Comparison of ENCODE assay signal across 22 cellular contexts in genomic region chr1:6325482-6325881, GRCh38.
"Had no signal": no experiment of that assay in that cellular context is flagged by ENCODE, and none has a peak within 500 bp of the region (broad histone marks: within the 10 kb centered on the region; RNA-seq: fewer than 3 reads in every experiment).

No MANE protein-coding gene starts in this region.

- H3K27ac Mint-ChIP-seq: activated CD4-positive, alpha-beta memory T cell treated with anti-CD3 and anti-CD28 coated beads for 36 hours; activated CD4-positive, alpha-beta T cell treated with anti-CD3 and anti-CD28 coated beads for 36 hours; activated naive CD4-positive, alpha-beta T cell treated with anti-CD3 and anti-CD28 coated beads, Interleukin-2, amount 50 U/mL, for 72 hours; T-helper 17 cell had no signal

- H3K27me3 ChIP-seq: gastroesophageal sphincter, right atrium auricular region, suprapubic skin had no signal

- H3K4me1 Mint-ChIP-seq: activated CD4-positive, alpha-beta T cell treated with anti-CD3 and anti-CD28 coated beads for 36 hours; T-helper 17 cell had no signal

- H3K9me3 Mint-ChIP-seq: activated CD4-positive, alpha-beta memory T cell treated with anti-CD3 and anti-CD28 coated beads for 36 hours; activated naive CD4-positive, alpha-beta T cell treated with anti-CD3 and anti-CD28 coated beads, Interleukin-2, amount 50 U/mL, for 72 hours; nephron had no signal

- H3K4me3 Mint-ChIP-seq: activated CD4-positive, alpha-beta memory T cell treated with anti-CD3 and anti-CD28 coated beads for 36 hours; activated CD4-positive, alpha-beta T cell treated with anti-CD3 and anti-CD28 coated beads for 36 hours; nephron; T-helper 17 cell had no signal

- DNase-seq: activated CD4-positive, alpha-beta memory T cell treated with anti-CD3 and anti-CD28 coated beads for 36 hours; activated CD4-positive, alpha-beta T cell treated with anti-CD3 and anti-CD28 coated beads for 36 hours; activated CD8-positive, alpha-beta memory T cell treated with anti-CD3 and anti-CD28 coated beads, Interleukin-2, amount 50 U/mL, for 4 hours; activated gamma-delta T cell; activated T-cell treated with anti-CD3 and anti-CD28 coated beads, Interleukin-2, amount 50 U/mL, for 48 hours; central memory CD4-positive, alpha-beta T cell; effector CD4-positive, alpha-beta T cell; left ventricle myocardium superior; mesenchymal stem cell; stimulated activated CD4-positive, alpha-beta T cell treated with anti-CD3 and anti-CD28 coated beads, Interleukin-4, amount 100 ng/mL, for 4 hours; stimulated activated naive CD8-positive, alpha-beta T cell treated with anti-CD3 and anti-CD28 coated beads, Interleukin-15, Interleukin-2, amounts not matched to agents 100 U/mL and 50 U/mL, for 24 hours; T-helper 17 cell; trophoblast cell; WERI-Rb-1 had no signal

- H3K36me3 Mint-ChIP-seq: activated naive CD4-positive, alpha-beta T cell treated with anti-CD3 and anti-CD28 coated beads, Interleukin-2, amount 50 U/mL, for 72 hours had no signal

- H3K4me3 ChIP-seq: coronary artery, gastroesophageal sphincter, right atrium auricular region, smooth muscle cell, suprapubic skin had no signal

- H3K27me3 Mint-ChIP-seq: activated CD4-positive, alpha-beta memory T cell treated with anti-CD3 and anti-CD28 coated beads for 36 hours; activated CD4-positive, alpha-beta T cell treated with anti-CD3 and anti-CD28 coated beads for 36 hours; progenitor cell of endocrine pancreas; T-helper 17 cell had no signal

- H3K9me3 ChIP-seq: gastroesophageal sphincter, right atrium auricular region, suprapubic skin had no signal

- ATAC-seq: activated CD4-positive, alpha-beta T cell treated with anti-CD3 and anti-CD28 coated beads for 36 hours; activated naive CD4-positive, alpha-beta T cell treated with anti-CD3 and anti-CD28 coated beads, Interleukin-2, amount 50 U/mL, for 72 hours; gastroesophageal sphincter; left ventricle myocardium superior; stimulated activated naive CD8-positive, alpha-beta T cell treated with anti-CD3 and anti-CD28 coated beads, Interleukin-15, Interleukin-2, amounts not matched to agents 100 U/mL and 50 U/mL, for 24 hours; T-helper 17 cell had no signal

- H3K36me3 ChIP-seq: right atrium auricular region, suprapubic skin had no signal

- H3K27ac ChIP-seq: coronary artery, gastroesophageal sphincter, right atrium auricular region, suprapubic skin, WERI-Rb-1 had no signal
